Comparison of ENCODE assay signal across 25 cellular contexts in the genomic region with DNA sequence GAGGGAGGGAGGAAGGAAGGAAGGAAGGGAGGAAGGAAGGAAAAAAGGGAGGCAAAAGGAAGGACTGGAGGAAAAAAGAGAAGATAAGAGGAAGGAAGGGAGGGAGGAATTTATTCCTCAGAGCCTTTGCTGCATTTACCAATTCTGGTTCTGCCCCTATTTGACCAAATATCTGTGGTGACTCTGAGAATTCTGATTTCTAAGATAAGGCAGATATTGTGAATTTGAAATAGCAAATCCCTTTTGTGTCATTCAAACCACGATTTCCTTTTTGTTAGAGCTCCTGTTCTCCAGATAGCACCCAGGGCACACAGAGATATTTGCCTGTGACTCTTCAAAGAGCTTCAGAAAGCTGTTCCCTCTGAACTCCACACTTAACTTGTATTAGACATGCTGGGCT.
"Had no signal": no experiment of that assay in that cellular context is flagged by ENCODE, and none has a peak within 500 bp of the region (broad histone marks: within the 10 kb centered on the region; RNA-seq: fewer than 3 reads in every experiment).

No MANE protein-coding gene starts in this region.

- H3K36me3 ChIP-seq: right atrium auricular region, transverse colon had no signal

- H3K4me1 ChIP-seq: right atrium auricular region, testis, transverse colon had no signal

- H3K27me3 Mint-ChIP-seq: activated CD4-positive, alpha-beta memory T cell treated with anti-CD3 and anti-CD28 coated beads for 36 hours; activated CD4-positive, alpha-beta T cell treated with anti-CD3 and anti-CD28 coated beads, Interleukin-2, amount 10 ng/mL, durations not matched to agents 24 days and 14 days; activated naive CD4-positive, alpha-beta T cell treated with anti-CD3 and anti-CD28 coated beads, Interleukin-2, amount 10 ng/mL, durations not matched to agents 7 days and 5 days; activated naive CD8-positive, alpha-beta T cell treated with anti-CD3 and anti-CD28 coated beads, Interleukin-2, amount 10 ng/mL, durations not matched to agents 7 days and 5 days; central memory CD8-positive, alpha-beta T cell; naive B cell; T-helper 17 cell had no signal

- H3K27me3 ChIP-seq: right atrium auricular region, spleen, testis, transverse colon had no signal

- H3K4me1 Mint-ChIP-seq: activated naive CD4-positive, alpha-beta T cell treated with anti-CD3 and anti-CD28 coated beads, Interleukin-2, amount 10 ng/mL, durations not matched to agents 7 days and 5 days; T-helper 17 cell had no signal

- H3K4me3 ChIP-seq: right atrium auricular region, spleen, testis, transverse colon had no signal

- ATAC-seq: left cardiac atrium, left ventricle myocardium superior, T-helper 17 cell had no signal

- H3K27ac Mint-ChIP-seq: activated CD4-positive, alpha-beta memory T cell treated with anti-CD3 and anti-CD28 coated beads for 36 hours; activated CD4-positive, alpha-beta T cell treated with anti-CD3 and anti-CD28 coated beads, Interleukin-2, amount 10 ng/mL, durations not matched to agents 24 days and 14 days; activated naive CD4-positive, alpha-beta T cell treated with anti-CD3 and anti-CD28 coated beads, Interleukin-2, amount 10 ng/mL, durations not matched to agents 7 days and 5 days; activated naive CD8-positive, alpha-beta T cell treated with anti-CD3 and anti-CD28 coated beads, Interleukin-2, amount 10 ng/mL, durations not matched to agents 7 days and 5 days; activated T-helper 1 cell treated with anti-CD3 and anti-CD28 coated beads, Interleukin-12 subunit alpha, Interleukin-12 subunit beta, Interleukin-2, Interleukin-4 antibody, amounts not matched to agents 30 ng/mL and 10 ng/mL and 1 ng/mL, durations not matched to agents 14 hours and 24 hours and 36 hours; naive B cell; T-helper 17 cell had no signal

- H3K4me3 Mint-ChIP-seq: activated CD4-positive, alpha-beta memory T cell treated with anti-CD3 and anti-CD28 coated beads for 36 hours; activated CD4-positive, alpha-beta T cell treated with anti-CD3 and anti-CD28 coated beads, Interleukin-2, amount 10 ng/mL, durations not matched to agents 24 days and 14 days; activated naive CD4-positive, alpha-beta T cell treated with anti-CD3 and anti-CD28 coated beads, Interleukin-2, amount 10 ng/mL, durations not matched to agents 7 days and 5 days; activated naive CD8-positive, alpha-beta T cell treated with anti-CD3 and anti-CD28 coated beads, Interleukin-2, amount 10 ng/mL, durations not matched to agents 7 days and 5 days; activated T-helper 1 cell treated with anti-CD3 and anti-CD28 coated beads, Interleukin-12 subunit alpha, Interleukin-12 subunit beta, Interleukin-2, Interleukin-4 antibody, amounts not matched to agents 30 ng/mL and 10 ng/mL and 1 ng/mL, durations not matched to agents 14 hours and 24 hours and 36 hours; central memory CD8-positive, alpha-beta T cell; naive B cell; T-helper 17 cell had no signal

- H3K27ac ChIP-seq: right atrium auricular region, spleen, testis, transverse colon, WERI-Rb-1 had no signal

- DNase-seq: activated CD4-positive, alpha-beta memory T cell treated with anti-CD3 and anti-CD28 coated beads for 36 hours; activated CD4-positive, alpha-beta T cell treated with anti-CD3 and anti-CD28 coated beads, Interleukin-2, amount 10 ng/mL, durations not matched to agents 24 days and 14 days; activated CD4-positive, CD25-positive, alpha-beta regulatory T cell treated with anti-CD3 and anti-CD28 coated beads, Interleukin-2, amount 50 U/mL, for 72 hours; activated CD8-positive, alpha-beta memory T cell treated with anti-CD3 and anti-CD28 coated beads, Interleukin-2, amount 50 U/mL, for 4 hours; activated gamma-delta T cell; activated naive CD4-positive, alpha-beta T cell treated with anti-CD3 and anti-CD28 coated beads, Interleukin-2, amount 10 ng/mL, durations not matched to agents 7 days and 5 days; activated naive CD8-positive, alpha-beta T cell treated with anti-CD3 and anti-CD28 coated beads, Interleukin-2, amount 10 ng/mL, durations not matched to agents 7 days and 5 days; activated T-cell treated with anti-CD3 and anti-CD28 coated beads, Interleukin-2, amount 50 U/mL, for 1 hour; amygdala; dermis blood vessel endothelial cell; effector CD4-positive, alpha-beta T cell; glutamatergic neuron; left cardiac atrium; left ventricle myocardium superior; naive B cell; spleen; stimulated activated naive CD4-positive, alpha-beta T cell; T-helper 17 cell; T1000; testis; transverse colon; WERI-Rb-1 had no signal

- H3K9me3 ChIP-seq: right atrium auricular region, testis, transverse colon had no signal
